In the genomic region with DNA sequence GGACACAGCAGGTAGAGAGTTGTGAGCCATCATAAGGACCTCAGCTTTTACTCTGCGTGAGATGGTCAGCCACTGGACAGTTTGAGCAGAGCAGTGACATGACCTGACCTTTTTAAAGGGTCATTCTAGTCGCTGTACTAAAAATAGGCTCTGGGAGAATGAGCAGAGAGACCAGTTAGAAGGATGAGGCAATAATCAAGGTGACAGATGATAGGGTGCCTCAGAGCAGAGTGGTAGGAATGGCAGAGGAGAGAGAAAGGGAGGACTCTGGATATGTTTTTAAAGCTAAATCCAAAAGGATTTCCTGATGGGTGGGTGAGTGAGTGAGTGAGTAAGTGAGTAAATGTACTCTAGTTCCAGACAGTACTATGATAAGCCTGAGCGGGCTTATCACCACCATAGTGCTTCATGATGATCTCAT, we compare ENCODE assay signal across 1 cellular context.
TF ChIP-seq lines count a peak whose summit lies in the region.

No MANE protein-coding gene starts in this region.

TF ChIP-seq in K562, 482 proteins besides CTCF, POLR2A, EP300 and RAD21 (continued from another document):
- TF ChIP-seq, protein P1, sequence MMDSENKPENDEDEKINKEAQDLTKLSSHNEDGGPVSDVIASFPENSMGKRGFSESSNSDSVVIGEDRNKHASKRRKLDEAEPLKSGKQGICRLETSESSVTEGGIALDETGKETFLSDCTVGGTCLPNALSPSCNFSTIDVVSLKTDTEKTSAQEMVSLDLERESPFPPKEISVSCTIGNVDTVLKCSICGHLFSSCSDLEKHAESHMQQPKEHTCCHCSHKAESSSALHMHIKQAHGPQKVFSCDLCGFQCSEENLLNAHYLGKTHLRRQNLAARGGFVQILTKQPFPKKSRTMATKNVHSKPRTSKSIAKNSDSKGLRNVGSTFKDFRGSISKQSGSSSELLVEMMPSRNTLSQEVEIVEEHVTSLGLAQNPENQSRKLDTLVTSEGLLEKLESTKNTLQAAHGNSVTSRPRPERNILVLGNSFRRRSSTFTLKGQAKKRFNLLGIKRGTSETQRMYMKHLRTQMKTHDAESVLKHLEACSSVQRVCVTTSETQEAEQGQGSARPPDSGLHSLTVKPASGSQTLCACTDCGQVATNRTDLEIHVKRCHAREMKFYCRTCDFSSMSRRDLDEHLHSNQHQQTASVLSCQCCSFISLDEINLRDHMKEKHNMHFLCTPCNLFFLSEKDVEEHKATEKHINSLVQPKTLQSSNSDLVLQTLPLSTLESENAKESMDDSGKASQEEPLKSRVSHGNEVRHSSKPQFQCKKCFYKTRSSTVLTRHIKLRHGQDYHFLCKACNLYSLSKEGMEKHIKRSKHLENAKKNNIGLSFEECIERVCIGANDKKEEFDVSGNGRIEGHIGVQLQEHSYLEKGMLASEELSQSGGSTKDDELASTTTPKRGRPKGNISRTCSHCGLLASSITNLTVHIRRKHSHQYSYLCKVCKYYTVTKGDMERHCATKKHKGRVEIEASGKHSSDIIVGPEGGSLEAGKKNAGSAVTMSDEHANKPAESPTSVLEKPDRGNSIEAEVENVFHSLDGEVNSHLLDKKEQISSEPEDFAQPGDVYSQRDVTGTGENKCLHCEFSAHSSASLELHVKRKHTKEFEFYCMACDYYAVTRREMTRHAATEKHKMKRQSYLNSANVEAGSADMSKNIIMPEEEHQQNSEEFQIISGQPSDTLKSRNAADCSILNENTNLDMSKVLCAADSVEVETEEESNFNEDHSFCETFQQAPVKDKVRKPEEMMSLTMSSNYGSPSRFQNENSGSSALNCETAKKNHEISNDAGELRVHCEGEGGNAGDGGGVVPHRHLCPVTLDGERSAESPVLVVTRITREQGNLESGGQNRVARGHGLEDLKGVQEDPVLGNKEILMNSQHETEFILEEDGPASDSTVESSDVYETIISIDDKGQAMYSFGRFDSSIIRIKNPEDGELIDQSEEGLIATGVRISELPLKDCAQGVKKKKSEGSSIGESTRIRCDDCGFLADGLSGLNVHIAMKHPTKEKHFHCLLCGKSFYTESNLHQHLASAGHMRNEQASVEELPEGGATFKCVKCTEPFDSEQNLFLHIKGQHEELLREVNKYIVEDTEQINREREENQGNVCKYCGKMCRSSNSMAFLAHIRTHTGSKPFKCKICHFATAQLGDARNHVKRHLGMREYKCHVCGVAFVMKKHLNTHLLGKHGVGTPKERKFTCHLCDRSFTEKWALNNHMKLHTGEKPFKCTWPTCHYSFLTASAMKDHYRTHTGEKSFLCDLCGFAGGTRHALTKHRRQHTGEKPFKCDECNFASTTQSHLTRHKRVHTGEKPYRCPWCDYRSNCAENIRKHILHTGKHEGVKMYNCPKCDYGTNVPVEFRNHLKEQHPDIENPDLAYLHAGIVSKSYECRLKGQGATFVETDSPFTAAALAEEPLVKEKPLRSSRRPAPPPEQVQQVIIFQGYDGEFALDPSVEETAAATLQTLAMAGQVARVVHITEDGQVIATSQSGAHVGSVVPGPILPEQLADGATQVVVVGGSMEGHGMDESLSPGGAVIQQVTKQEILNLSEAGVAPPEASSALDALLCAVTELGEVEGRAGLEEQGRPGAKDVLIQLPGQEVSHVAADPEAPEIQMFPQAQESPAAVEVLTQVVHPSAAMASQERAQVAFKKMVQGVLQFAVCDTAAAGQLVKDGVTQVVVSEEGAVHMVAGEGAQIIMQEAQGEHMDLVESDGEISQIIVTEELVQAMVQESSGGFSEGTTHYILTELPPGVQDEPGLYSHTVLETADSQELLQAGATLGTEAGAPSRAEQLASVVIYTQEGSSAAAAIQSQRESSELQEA (IDR thresholded peaks at IDR 0.05; ENCODE audit: low read depth) = no peak
- TF ChIP-seq GABPB1 (CRISPR knock-in tag; IDR thresholded peaks at IDR 0.05) (no peak), CEBPG (CRISPR knock-in tag; IDR thresholded peaks at IDR 0.05) (no peak), CEBPG (tag; conservative IDR thresholded peaks at IDR 0.05 in 1 of 2, IDR thresholded peaks at IDR 0.05 in 1 of 2) (peak in 1 of 2 experiments; percentile 59; a peak in 1 of 4 replicates), PHB2 (IDR thresholded peaks at IDR 0.05; ENCODE audit: low read depth) (no peak)
- TF ChIP-seq, protein P2, sequence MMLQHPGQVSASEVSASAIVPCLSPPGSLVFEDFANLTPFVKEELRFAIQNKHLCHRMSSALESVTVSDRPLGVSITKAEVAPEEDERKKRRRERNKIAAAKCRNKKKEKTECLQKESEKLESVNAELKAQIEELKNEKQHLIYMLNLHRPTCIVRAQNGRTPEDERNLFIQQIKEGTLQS (IDR thresholded peaks at IDR 0.05) = peak; percentile 29; the same call in 1 of the 2 replicates
- TF ChIP-seq, protein P2 (CRISPR knock-in tag; conservative IDR thresholded peaks at IDR 0.05) = no peak
TF ChIP-seq in K562: peak in this region for 6.
